9 cellular contexts compared by ENCODE assay signal in the genomic region with DNA sequence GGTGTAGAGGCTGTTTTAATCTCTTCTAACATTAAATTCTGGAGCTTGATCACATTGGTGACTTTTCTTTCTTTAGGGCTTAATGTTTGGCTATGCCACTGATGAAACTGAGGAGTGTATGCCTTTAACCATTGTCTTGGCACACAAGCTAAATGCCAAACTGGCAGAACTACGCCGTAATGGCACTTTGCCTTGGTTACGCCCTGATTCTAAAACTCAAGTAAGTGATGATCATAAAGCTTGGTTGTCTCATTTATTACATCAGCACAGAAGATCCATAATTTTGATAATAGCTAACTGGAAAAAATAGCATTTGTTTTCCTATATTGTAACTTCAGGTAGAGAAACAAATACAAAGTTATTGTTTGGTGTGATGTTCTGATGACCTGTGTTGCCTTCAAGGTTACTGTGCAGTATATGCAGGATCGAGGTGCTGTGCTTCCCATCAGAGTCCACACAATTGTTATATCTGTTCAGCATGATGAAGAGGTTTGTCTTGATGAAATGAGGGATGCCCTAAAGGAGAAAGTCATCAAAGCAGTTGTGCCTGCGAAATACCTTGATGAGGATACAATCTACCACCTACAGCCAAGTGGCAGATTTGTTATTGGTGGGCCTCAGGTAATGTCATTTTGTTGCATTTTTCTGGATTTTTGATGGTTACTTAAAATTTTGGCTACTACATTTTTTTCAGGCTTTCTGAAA. TPM values are rescaled to one million over a fixed set of nuclear protein-coding genes. Genes with fewer than 3 reads are reported as not detected.
A peak's percentile ranks its signal among the peaks of the same experiment; 100 is the strongest.
DNase-seq lines count a peak whose midpoint lies in the region; ATAC-seq and TF ChIP-seq lines count a peak whose summit lies in the region.
"Had no signal": no experiment of that assay in that cellular context is flagged by ENCODE, and none has a peak within 500 bp of the region (broad histone marks: within the 10 kb centered on the region; RNA-seq: fewer than 3 reads in every experiment).

No MANE protein-coding gene starts in this region.

- H3K27me3 ChIP-seq in AG04450 (ENCODE audit: control insufficient read depth, insufficient read depth, low read length) (no peaks in the 10 kb centered on the region), mammary epithelial cell (ENCODE audit: insufficient read depth, low read length) (no peaks in the 10 kb centered on the region), muscle layer of duodenum (ENCODE audit: low read depth, low read length) (no peaks in the 10 kb centered on the region)

- peaks cover 64% of the 10 kb centered on the region for H3K79me2 ChIP-seq in mammary epithelial cell (ENCODE audit: insufficient read depth, low read length)

- POLR2A ChIA-PET in AG04450 (lab: Yijun Ruan, JAX), result interaction anchor here (1.4 to 5.0 kb wide), 5 partner anchors 8 to 121 kb away, joined by 7 to 172 read pairs (median 81); a partner anchor contains a TSS

- H2AFZ ChIP-seq in mammary epithelial cell (ENCODE audit: low read depth, low read length), result no peak overlapping the region

- dilution Hi-C loops in mammary epithelial cell (cut with HindIII; ENCODE audit: low sequenced_read_pairs), result no loop called here

- H3K27ac ChIP-seq in AG04450 (ENCODE audit: low read depth, low read length) (no peak overlapping the region), mammary epithelial cell (ENCODE audit: insufficient read depth, low read depth, low read length) (no peak overlapping the region), muscle layer of duodenum (ENCODE audit: low read length) (peak overlapping the region; percentile 100)

- CTCF ChIA-PET in AG04450 (lab: Charles Lee), result interaction anchor here (3.1 to 7.2 kb wide), 2 partner anchors 9 to 123 kb away, joined by 13 to 53 read pairs; a partner anchor contains a TSS
- CTCF ChIA-PET in mammary epithelial cell (lab: Charles Lee; ENCODE audit: low non-redundant PET), result no interaction called here

- H3K4me3 ChIP-seq in AG04450 (ENCODE audit: low read depth, low read length), result peak overlapping the region; percentile 100
- peak overlapping the region; percentile 68 to 100 (median 95) for H3K4me3 ChIP-seq in mammary epithelial cell (replicated peaks in 1 of 3; ENCODE audit: insufficient read depth in 1 of 3, low read depth in 2 of 3, low read length in 3 of 3)
- peak overlapping the region; percentile 93 to 95 for H3K4me3 ChIP-seq in muscle layer of duodenum (ENCODE audit: low read depth in 1 of 2, low read length in 2 of 2)

- H3K4me2 ChIP-seq in mammary epithelial cell (ENCODE audit: insufficient read depth, low read depth, low read length), result peak overlapping the region; percentile 94

- H3K4me1 Mint-ChIP-seq in IgD-negative memory B cell, result peaks cover 21 to 35% (median 25%) of the 10 kb centered on the region in 3 donors

- no peak for ATAC-seq in GM19397 (IDR thresholded peaks at IDR 0.05; ENCODE audit: unreplicated experiment)

- peaks cover 3% of the 10 kb centered on the region for H3K36me3 Mint-ChIP-seq in IgD-negative memory B cell

- peaks cover 33% of the 10 kb centered on the region for H3K4me1 ChIP-seq in mammary epithelial cell (ENCODE audit: insufficient read depth, low read length)
- H3K4me1 ChIP-seq in muscle layer of duodenum (ENCODE audit: control insufficient read depth in 1 of 2, insufficient read depth in 2 of 2, low read length in 2 of 2), result peaks cover 15 to 40% of the 10 kb centered on the region in 2 donors

- peak overlapping the region in 2 of 4 donors; percentile 39 to 74 for H3K4me3 Mint-ChIP-seq in IgD-negative memory B cell

- BruUV-seq in mammary epithelial cell (replicated peaks; lab: Mats Ljungman, UMichigan), result no TSS peak

- WGBS in mammary epithelial cell (ENCODE audit: low coverage, missing lambda C conversion rate), result 9% methylated on average over 5 of the region's 5 CpGs

- no peaks in the 10 kb centered on the region for H3K27me3 Mint-ChIP-seq in IgD-negative memory B cell
- H3K27me3 Mint-ChIP-seq: naive B cell had no signal

- intact Hi-C loops in mammary epithelial cell (cut with micrococcal nuclease), result no loop called here

- H3K9me3 ChIP-seq in AG04450 (ENCODE audit: control insufficient read depth, insufficient read depth, low read length) (no peaks in the 10 kb centered on the region; the same call in 1 of the 2 replicates), mammary epithelial cell (replicated peaks; ENCODE audit: insufficient read depth, low read length) (no peaks in the 10 kb centered on the region), muscle layer of duodenum (ENCODE audit: control insufficient read depth in 1 of 2, low read length in 2 of 2) (no peaks in the 10 kb centered on the region)

- no peaks in the 10 kb centered on the region for H3K9me3 Mint-ChIP-seq in IgD-negative memory B cell
- H3K9me3 Mint-ChIP-seq: naive B cell had no signal

- H3K36me3 ChIP-seq in mammary epithelial cell (ENCODE audit: insufficient read depth, low read length) (peaks cover 39% of the 10 kb centered on the region), muscle layer of duodenum (ENCODE audit: control insufficient read depth in 1 of 2, insufficient read depth in 2 of 2, low read length in 2 of 2) (peaks cover 37 to 52% of the 10 kb centered on the region in 2 donors)

- H3K27ac Mint-ChIP-seq in IgD-negative memory B cell, result peak overlapping the region in 2 of 3 donors; percentile 57 to 79

- peaks cover 27% of the 10 kb centered on the region for H4K20me1 ChIP-seq in mammary epithelial cell (ENCODE audit: insufficient read depth, low read length)

- no peak for TF ChIP-seq CTCF in AG04450 (IDR thresholded peaks at IDR 0.05; ENCODE audit: low read depth, low read length)
- TF ChIP-seq CTCF in mammary epithelial cell (conservative IDR thresholded peaks at IDR 0.05 in 1 of 2, IDR thresholded peaks at IDR 0.05 in 1 of 2; ENCODE audit: extremely low read depth in 1 of 2, insufficient read depth in 1 of 2, low read depth in 1 of 2, low read length in 2 of 2), result no peak

- DNase-seq in AG04450 (ENCODE audit: low read depth, low spot score), result no peak
- no peak for DNase-seq in mammary epithelial cell
- no peak for DNase-seq in putamen (ENCODE audit: low spot score)
- DNase-seq in stimulated activated CD4-positive, alpha-beta T cell treated with anti-CD3 and anti-CD28 coated beads, Interleukin-2, amount 100 ng/mL, for 48 hours, result no peak
- DNase-seq in epidermal melanocyte (ENCODE audit: insufficient read length, low spot score), result no peak
- DNase-seq: naive B cell had no signal

- peak overlapping the region; percentile 96 for H3K9ac ChIP-seq in mammary epithelial cell (ENCODE audit: insufficient read depth, low read length)

- in situ Hi-C loops in mammary epithelial cell (cut with MboI; ENCODE audit: low sequenced_read_pairs in 2 of 2), result loop anchor here in 1 of 2 donors (5.0 kb wide), 1 partner anchor 120 kb away; no protein-coding TSS in a partner anchor

RNA-seq across cellular contexts. Expression of a gene that starts 2.9 kb away (rescaled TPM):
- polyA plus RNA-seq in AG04450 (2011; rRNA removed) (362 and 409 TPM in 2 replicates), IgD-negative memory B cell (72.2 TPM), mammary epithelial cell (279 TPM)
- 184 and 266 TPM in 2 replicates for polyA minus RNA-seq in AG04450 (2011; rRNA and poly(A)+ RNA removed)
- 100 to 1,000 TPM; 213 to 257 TPM for total RNA-seq in mammary epithelial cell
- 256 TPM for polyA minus RNA-seq in mammary epithelial cell

RNA-seq across cellular contexts. Expression of a gene that starts 19.4 kb away (rescaled TPM):
- polyA plus RNA-seq in AG04450 (2011; rRNA removed) (44.0 and 53.8 TPM in 2 replicates), IgD-negative memory B cell (16.1 TPM), mammary epithelial cell (42.4 TPM)
- polyA minus RNA-seq in AG04450 (2011; rRNA and poly(A)+ RNA removed), result 80.2 and 104 TPM in 2 replicates
- total RNA-seq in mammary epithelial cell, result 10 to 100 TPM; 42.7 to 43.3 TPM
- 59.1 TPM for polyA minus RNA-seq in mammary epithelial cell

RNA-seq across cellular contexts. Expression of a gene that starts 35.5 kb away (rescaled TPM):
- polyA plus RNA-seq in AG04450 (2011; rRNA removed) (2.6 and 3.6 TPM in 2 replicates), IgD-negative memory B cell (240 TPM), mammary epithelial cell (327 TPM)
- 0.48 and 0.55 TPM in 2 replicates for polyA minus RNA-seq in AG04450 (2011; rRNA and poly(A)+ RNA removed)
- total RNA-seq in mammary epithelial cell, result 100 to 1,000 TPM in 1 of 2 donors, 10 to 100 TPM in 1; 94.0 to 166 TPM
- polyA minus RNA-seq in mammary epithelial cell, result 42.7 TPM

RNA-seq across cellular contexts. Expression of a gene that starts 42.3 kb away (rescaled TPM):
- polyA plus RNA-seq in AG04450 (2011; rRNA removed), result 100 and 123 TPM in 2 replicates
- 67.4 and 76.8 TPM in 2 replicates for polyA minus RNA-seq in AG04450 (2011; rRNA and poly(A)+ RNA removed)
- polyA plus RNA-seq in IgD-negative memory B cell, result 43.0 TPM
- 1 to 10 TPM; 2.2 to 7.3 TPM for total RNA-seq in mammary epithelial cell
- 6.0 TPM for polyA plus RNA-seq in mammary epithelial cell
- polyA minus RNA-seq in mammary epithelial cell, result 10.2 TPM

RNA-seq across cellular contexts. Expression of a gene that starts 53.6 kb away (rescaled TPM):
- polyA plus RNA-seq in AG04450 (2011; rRNA removed), result 260 and 351 TPM in 2 replicates
- polyA minus RNA-seq in AG04450 (2011; rRNA and poly(A)+ RNA removed), result 140 and 199 TPM in 2 replicates
- polyA plus RNA-seq in IgD-negative memory B cell, result 206 TPM
- 100 to 1,000 TPM; 101 to 109 TPM for total RNA-seq in mammary epithelial cell
- 269 TPM for polyA plus RNA-seq in mammary epithelial cell
- polyA minus RNA-seq in mammary epithelial cell, result 193 TPM

Comparison
In these comparisons a context has a peak if more than half of its experiments do, and no peak if none do; other contexts are left out.
1. RNA of a gene that starts 35.5 kb away (polyA plus RNA-seq): 327 TPM in mammary epithelial cell (single experiment) and 240 TPM in IgD-negative memory B cell (single experiment); 2.6 to 3.6 TPM in AG04450; every median in the first group is over 10 times any median in the second.
2. Peak in every context shown above with its lines, with median percentiles within 50 percentile points of each other: H3K4me3 ChIP-seq.